In genomic region chr1:225896937-225897549, GRCh38 we compare ENCODE assay signal across 9 cellular contexts. TPM values are rescaled to one million over a fixed set of nuclear protein-coding genes. Genes with fewer than 3 reads are reported as not detected.
DNase-seq lines count a peak whose midpoint lies in the region; ATAC-seq and TF ChIP-seq lines count a peak whose summit lies in the region.
"Had no signal": no experiment of that assay in that cellular context is flagged by ENCODE, and none has a peak within 500 bp of the region (broad histone marks: within the 10 kb centered on the region; RNA-seq: fewer than 3 reads in every experiment).

No MANE protein-coding gene starts in this region.

- H3K4me3 ChIP-seq in CD8-positive, alpha-beta memory T cell (ENCODE audit: low read length), result peak overlapping the region; percentile 48
- H3K4me3 ChIP-seq: heart left ventricle had no signal

- peak overlapping the region; percentile 28 to 84 (median 82) for H3K4me3 Mint-ChIP-seq in CD8-positive, alpha-beta memory T cell
- H3K4me3 Mint-ChIP-seq in glutamatergic neuron (ENCODE audit: unreplicated experiment), result no peak overlapping the region

- no peaks in the 10 kb centered on the region for H3K36me3 ChIP-seq in CD8-positive, alpha-beta memory T cell (ENCODE audit: insufficient read depth, low read length)
- H3K36me3 ChIP-seq: heart left ventricle had no signal

- no peaks in the 10 kb centered on the region for H3K27me3 Mint-ChIP-seq in CD8-positive, alpha-beta memory T cell
- no peaks in the 10 kb centered on the region for H3K27me3 Mint-ChIP-seq in glutamatergic neuron (ENCODE audit: unreplicated experiment)

- no peaks in the 10 kb centered on the region for H3K27me3 ChIP-seq in CD8-positive, alpha-beta memory T cell (ENCODE audit: insufficient read depth, low read length, poor library complexity, severe bottlenecking)
- H3K27me3 ChIP-seq: heart left ventricle had no signal

- H3K4me1 ChIP-seq in CD8-positive, alpha-beta memory T cell (ENCODE audit: insufficient read depth, low read length), result peaks cover 44% of the 10 kb centered on the region

- H3K27ac Mint-ChIP-seq in CD8-positive, alpha-beta memory T cell, result peak overlapping the region; percentile 90 to 98 (median 95)
- no peak overlapping the region for H3K27ac Mint-ChIP-seq in glutamatergic neuron (ENCODE audit: unreplicated experiment)

- POLR2A ChIA-PET in CD8-positive, alpha-beta memory T cell (lab: Charles Lee), result interaction anchor here (0.6 to 3.6 kb wide), 11 partner anchors 14 to 511 kb away, joined by 3 to 95 read pairs (median 6); partner anchors contain the start of genes H3-3A, PARP1, PYCR2 and SRP9

- peak; percentile 100 for ATAC-seq in HG03521 (IDR thresholded peaks at IDR 0.05; ENCODE audit: unreplicated experiment)

- TF ChIP-seq CTCF in GM20000 (IDR thresholded peaks at IDR 0.05; ENCODE audit: extremely low read depth, missing control alignments), result no peak
- no peak for TF ChIP-seq CTCF in glutamatergic neuron (IDR thresholded peaks at IDR 0.05; ENCODE audit: partially characterized antibody, unreplicated experiment)

- H3K9me3 ChIP-seq in CD8-positive, alpha-beta memory T cell (ENCODE audit: low read length), result no peaks in the 10 kb centered on the region
- H3K9me3 ChIP-seq: heart left ventricle had no signal

- CTCF ChIA-PET in CD8-positive, alpha-beta memory T cell (lab: Charles Lee), result interaction anchor here (1.3 to 5.9 kb wide), 8 partner anchors 8 to 452 kb away, joined by 3 to 56 read pairs (median 8); partner anchors contain the start of genes LEFTY1, SRP9 and TMEM63A

- H3K4me1 Mint-ChIP-seq in CD8-positive, alpha-beta memory T cell, result peaks cover 45 to 62% (median 53%) of the 10 kb centered on the region in 3 donors
- peaks cover 1% of the 10 kb centered on the region for H3K4me1 Mint-ChIP-seq in glutamatergic neuron (ENCODE audit: low read depth, unreplicated experiment)

- H3K9me3 Mint-ChIP-seq in CD8-positive, alpha-beta memory T cell, result no peaks in the 10 kb centered on the region
- peaks cover 3% of the 10 kb centered on the region for H3K9me3 Mint-ChIP-seq in glutamatergic neuron (ENCODE audit: unreplicated experiment)

- H3K36me3 Mint-ChIP-seq in CD8-positive, alpha-beta memory T cell, result no peaks in the 10 kb centered on the region
- H3K36me3 Mint-ChIP-seq in glutamatergic neuron (ENCODE audit: unreplicated experiment), result peaks cover 5% of the 10 kb centered on the region

- DNase-seq in CD8-positive, alpha-beta memory T cell, result peak; percentile 46 to 89 (median 85)
- peak; percentile 92 for DNase-seq in GM20000 (ENCODE audit: low spot score)
- DNase-seq in activated CD4-positive, CD25-positive, alpha-beta regulatory T cell (lab: John Stamatoyannopoulos, UW), result peak in 3 of 4 experiments; percentile 15 to 54 (median 36)
- peak; percentile 72 for DNase-seq in effector CD4-positive, alpha-beta T cell
- DNase-seq in stimulated activated CD4-positive, alpha-beta T cell treated with anti-CD3 and anti-CD28 coated beads, TNF-alpha, amount 100 ng/mL, for 24 hours (ENCODE audit: low read depth in 3 of 3), result peak; percentile 47 to 50 (median 47)
- DNase-seq in NCI-H1436 treated with DMSO at 0.1 percent for 48 hours (lab: John Stamatoyannopoulos, UW), result no peak
- no peak for DNase-seq in glutamatergic neuron
- DNase-seq: heart left ventricle had no signal

- peak overlapping the region; percentile 45 for H3K27ac ChIP-seq in CD8-positive, alpha-beta memory T cell (ENCODE audit: low read depth, low read length)

RNA-seq across cellular contexts. Expression of gene LEFTY1, which starts 8.1 kb away (rescaled TPM):
- total RNA-seq in CD8-positive, alpha-beta memory T cell, result not detected
- polyA plus RNA-seq in CD8-positive, alpha-beta memory T cell, result 0.21 TPM
- 2.3 TPM for total RNA-seq in glutamatergic neuron (ENCODE audit: unreplicated experiment)

RNA-seq across cellular contexts. Expression of gene TMEM63A, which starts 14.9 kb away (rescaled TPM):
- 10 to 100 TPM; 51.4 to 55.5 TPM for total RNA-seq in CD8-positive, alpha-beta memory T cell
- polyA plus RNA-seq in CD8-positive, alpha-beta memory T cell, result 50.6 TPM
- 1.1 TPM for total RNA-seq in glutamatergic neuron (ENCODE audit: unreplicated experiment)

RNA-seq across cellular contexts. Expression of gene PYCR2, which starts 27.0 kb away (rescaled TPM):
- total RNA-seq in CD8-positive, alpha-beta memory T cell, result 100 to 1,000 TPM; 130 to 131 TPM
- 92.5 TPM for polyA plus RNA-seq in CD8-positive, alpha-beta memory T cell
- total RNA-seq in glutamatergic neuron (ENCODE audit: unreplicated experiment), result 36.6 TPM

RNA-seq across cellular contexts. Expression of gene LEFTY2, which starts 44.0 kb away (rescaled TPM):
- total RNA-seq in CD8-positive, alpha-beta memory T cell, result not detected
- polyA plus RNA-seq in CD8-positive, alpha-beta memory T cell, result not detected
- total RNA-seq in glutamatergic neuron (ENCODE audit: unreplicated experiment), result 5.0 TPM

Comparison
In these comparisons a context has a peak if more than half of its experiments do, and no peak if none do; other contexts are left out.
1. DNase-seq: peak in CD8-positive, alpha-beta memory T cell (5 of 5), GM20000 (single experiment), activated CD4-positive, CD25-positive, alpha-beta regulatory T cell (3 of 4), effector CD4-positive, alpha-beta T cell (single experiment) and stimulated activated CD4-positive, alpha-beta T cell treated with anti-CD3 and anti-CD28 coated beads, TNF-alpha, amount 100 ng/mL, for 24 hours (3 of 3); none in NCI-H1436 treated with DMSO at 0.1 percent for 48 hours (single experiment) and glutamatergic neuron (single experiment).
2. RNA of gene TMEM63A, which starts 14.9 kb away (total RNA-seq): 51.4 to 55.5 TPM in CD8-positive, alpha-beta memory T cell; 1.1 TPM in glutamatergic neuron (single experiment); every median in the first group is over 10 times any median in the second.